In genomic region chr17:40167685-40168261, GRCh38 we compare ENCODE assay signal across 1 cellular context.
TF ChIP-seq lines count a peak whose summit lies in the region.

No MANE protein-coding gene starts in this region.

TF ChIP-seq in endothelial cell of umbilical vein, 7 proteins besides CTCF, POLR2A, EP300 and RAD21:
- TF ChIP-seq FOS (IDR thresholded peaks at IDR 0.05; ENCODE audit: borderline replicate concordance, insufficient read depth, low read length): no peak
- TF ChIP-seq EZH2 (IDR thresholded peaks at IDR 0.05; ENCODE audit: borderline replicate concordance, low read depth, low read length, severe bottlenecking): no peak
